ENCODE assay signal across 8 cellular contexts in the genomic region with DNA sequence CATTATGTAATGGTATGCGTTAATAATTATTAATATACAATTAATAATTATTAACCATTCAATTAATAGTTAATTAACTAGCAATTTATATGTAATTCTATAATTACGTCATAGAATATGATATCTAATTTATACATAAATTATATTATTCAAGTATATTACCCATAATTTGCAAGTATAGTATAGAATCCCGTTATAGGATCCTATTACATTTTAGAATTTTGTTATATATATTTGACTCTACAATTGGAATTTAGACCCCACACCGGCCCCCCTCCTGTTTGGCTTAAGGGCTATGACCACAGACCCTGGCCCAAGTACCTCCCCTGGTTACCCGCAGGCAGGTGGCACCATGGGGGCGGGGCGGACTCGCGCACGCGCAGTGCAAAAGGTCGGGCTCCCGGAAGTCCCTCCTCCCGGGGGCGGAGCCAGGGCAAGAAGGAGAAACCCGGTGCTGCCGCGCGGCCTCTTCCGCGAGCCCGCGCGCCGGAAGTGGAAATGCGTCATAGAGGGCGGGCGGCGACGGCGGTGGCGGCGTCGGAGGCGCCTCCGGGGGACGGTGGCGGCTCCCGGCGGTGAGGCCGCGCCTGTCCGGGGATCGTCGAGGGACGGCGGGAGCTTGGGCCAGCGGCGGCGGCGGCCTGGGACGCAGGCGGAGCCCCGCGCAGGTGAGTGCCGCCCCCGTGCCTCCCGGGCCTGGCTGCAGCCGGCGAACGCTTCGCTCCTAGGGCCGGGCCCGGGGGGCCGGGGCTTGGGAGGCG. TPM values are rescaled to one million over a fixed set of nuclear protein-coding genes. Genes with fewer than 3 reads are reported as not detected.
DNase-seq lines count a peak whose midpoint lies in the region; ATAC-seq and TF ChIP-seq lines count a peak whose summit lies in the region.

TSS of gene AKAP17A (plus strand) at position 503 of the 761 bp plus-strand sequence. CDS start 1,859 bp downstream, outside the sequence.

- peaks cover 40% of the 10 kb centered on the region for H3K4me1 Mint-ChIP-seq in activated T-cell treated with anti-CD3 and anti-CD28 coated beads, Interleukin-2, amount 50 U/mL, for 24 hours (ENCODE audit: low read depth)

- no peaks in the 10 kb centered on the region for H3K9me3 ChIP-seq in mucosa of stomach (ENCODE audit: control insufficient read depth, low read length)

- no peaks in the 10 kb centered on the region for H3K27me3 ChIP-seq in mucosa of stomach (ENCODE audit: control insufficient read depth, insufficient read depth, low read length)

- peak; percentile 50 for DNase-seq in DMS153 treated with DMSO at 0.1 percent for 48 hours (lab: John Stamatoyannopoulos, UW; ENCODE audit: unreplicated experiment)
- DNase-seq in KG1 (lab: John Stamatoyannopoulos, UW): peak; percentile 86
- peak; percentile 100 for DNase-seq in activated T-cell treated with anti-CD3 and anti-CD28 coated beads, Interleukin-2, amount 50 U/mL, for 24 hours
- DNase-seq in stimulated activated CD8-positive, alpha-beta memory T cell treated with anti-CD3 and anti-CD28 coated beads, Interleukin-4, amount 100 ng/mL, for 48 hours: peak; percentile 100

- peak; percentile 82 for ATAC-seq in GM21723 (IDR thresholded peaks at IDR 0.05; ENCODE audit: unreplicated experiment)
- ATAC-seq in esophagus mucosa: peak; percentile 96

- H3K9me3 Mint-ChIP-seq in activated T-cell treated with anti-CD3 and anti-CD28 coated beads, Interleukin-2, amount 50 U/mL, for 24 hours: no peaks in the 10 kb centered on the region

- peaks cover 41% of the 10 kb centered on the region for H3K36me3 Mint-ChIP-seq in activated T-cell treated with anti-CD3 and anti-CD28 coated beads, Interleukin-2, amount 50 U/mL, for 24 hours (ENCODE audit: low read depth)

- H3K4me1 ChIP-seq in mucosa of stomach (ENCODE audit: control insufficient read depth, insufficient read depth, low read length): peaks cover 14% of the 10 kb centered on the region

- H3K4me3 ChIP-seq in mucosa of stomach (ENCODE audit: low read length): peak within 1 kb of the TSS; percentile 77

- H3K27ac Mint-ChIP-seq in activated T-cell treated with anti-CD3 and anti-CD28 coated beads, Interleukin-2, amount 50 U/mL, for 24 hours: peak within 1 kb of the TSS; percentile 96

- peaks cover 19% of the 10 kb centered on the region for H3K36me3 ChIP-seq in mucosa of stomach (ENCODE audit: control insufficient read depth, insufficient read depth, low read length)

- H3K9ac ChIP-seq in mucosa of stomach (ENCODE audit: low read length): peak within 1 kb of the TSS; percentile 97

- no peaks in the 10 kb centered on the region for H3K27me3 Mint-ChIP-seq in activated T-cell treated with anti-CD3 and anti-CD28 coated beads, Interleukin-2, amount 50 U/mL, for 24 hours

- peak within 1 kb of the TSS; percentile 93 for H3K4me3 Mint-ChIP-seq in activated T-cell treated with anti-CD3 and anti-CD28 coated beads, Interleukin-2, amount 50 U/mL, for 24 hours

TF ChIP-seq in PFSK-1, 5 proteins besides CTCF, POLR2A, EP300 and RAD21:
- TF ChIP-seq TAF1 (IDR thresholded peaks at IDR 0.05; ENCODE audit: borderline replicate concordance, insufficient read depth, low read length): peak; percentile 81
- TF ChIP-seq SIN3A (IDR thresholded peaks at IDR 0.05; ENCODE audit: borderline replicate concordance, insufficient read depth, low read length): 0 out of 2 replicates have a peak, but pooled peaks have one; percentile 23
- TF ChIP-seq, protein P1, sequence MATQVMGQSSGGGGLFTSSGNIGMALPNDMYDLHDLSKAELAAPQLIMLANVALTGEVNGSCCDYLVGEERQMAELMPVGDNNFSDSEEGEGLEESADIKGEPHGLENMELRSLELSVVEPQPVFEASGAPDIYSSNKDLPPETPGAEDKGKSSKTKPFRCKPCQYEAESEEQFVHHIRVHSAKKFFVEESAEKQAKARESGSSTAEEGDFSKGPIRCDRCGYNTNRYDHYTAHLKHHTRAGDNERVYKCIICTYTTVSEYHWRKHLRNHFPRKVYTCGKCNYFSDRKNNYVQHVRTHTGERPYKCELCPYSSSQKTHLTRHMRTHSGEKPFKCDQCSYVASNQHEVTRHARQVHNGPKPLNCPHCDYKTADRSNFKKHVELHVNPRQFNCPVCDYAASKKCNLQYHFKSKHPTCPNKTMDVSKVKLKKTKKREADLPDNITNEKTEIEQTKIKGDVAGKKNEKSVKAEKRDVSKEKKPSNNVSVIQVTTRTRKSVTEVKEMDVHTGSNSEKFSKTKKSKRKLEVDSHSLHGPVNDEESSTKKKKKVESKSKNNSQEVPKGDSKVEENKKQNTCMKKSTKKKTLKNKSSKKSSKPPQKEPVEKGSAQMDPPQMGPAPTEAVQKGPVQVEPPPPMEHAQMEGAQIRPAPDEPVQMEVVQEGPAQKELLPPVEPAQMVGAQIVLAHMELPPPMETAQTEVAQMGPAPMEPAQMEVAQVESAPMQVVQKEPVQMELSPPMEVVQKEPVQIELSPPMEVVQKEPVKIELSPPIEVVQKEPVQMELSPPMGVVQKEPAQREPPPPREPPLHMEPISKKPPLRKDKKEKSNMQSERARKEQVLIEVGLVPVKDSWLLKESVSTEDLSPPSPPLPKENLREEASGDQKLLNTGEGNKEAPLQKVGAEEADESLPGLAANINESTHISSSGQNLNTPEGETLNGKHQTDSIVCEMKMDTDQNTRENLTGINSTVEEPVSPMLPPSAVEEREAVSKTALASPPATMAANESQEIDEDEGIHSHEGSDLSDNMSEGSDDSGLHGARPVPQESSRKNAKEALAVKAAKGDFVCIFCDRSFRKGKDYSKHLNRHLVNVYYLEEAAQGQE (IDR thresholded peaks at IDR 0.05; ENCODE audit: insufficient read depth in 1 of 2, low read depth in 2 of 2, low read length in 2 of 2): peak in 1 of 2 experiments; percentile 51; a peak in 1 of 4 replicates
- TF ChIP-seq FOXP2 (optimal IDR thresholded peaks at IDR 0.05; ENCODE audit: borderline replicate concordance, extremely low read depth, extremely low read length, insufficient read depth): no peak
- TF ChIP-seq POLR2AphosphoS5 (IDR thresholded peaks at IDR 0.05; ENCODE audit: low read depth, low read length): peak; percentile 66; the same call in 1 of the 2 replicates

RNA-seq across cellular contexts. Expression of gene AKAP17A, which starts in this region (rescaled TPM):
- 75.2 TPM for polyA plus RNA-seq in PFSK-1 (2012; ENCODE audit: insufficient read length, low read depth)
- 13.0 TPM for total RNA-seq in esophagus mucosa

Comparison
In these comparisons a context has a peak if more than half of its experiments do, and no peak if none do; other contexts are left out.
1. Peak in every context shown above with its lines: DNase-seq, ATAC-seq and H3K4me3 ChIP-seq.
2. DNase-seq: peak in every context shown above with its lines; median percentile 100 in activated T-cell treated with anti-CD3 and anti-CD28 coated beads, Interleukin-2, amount 50 U/mL, for 24 hours; 100 in stimulated activated CD8-positive, alpha-beta memory T cell treated with anti-CD3 and anti-CD28 coated beads, Interleukin-4, amount 100 ng/mL, for 48 hours; 86 in KG1; 50 in DMS153 treated with DMSO at 0.1 percent for 48 hours.